7 cellular contexts compared by ENCODE assay signal in the genomic region with DNA sequence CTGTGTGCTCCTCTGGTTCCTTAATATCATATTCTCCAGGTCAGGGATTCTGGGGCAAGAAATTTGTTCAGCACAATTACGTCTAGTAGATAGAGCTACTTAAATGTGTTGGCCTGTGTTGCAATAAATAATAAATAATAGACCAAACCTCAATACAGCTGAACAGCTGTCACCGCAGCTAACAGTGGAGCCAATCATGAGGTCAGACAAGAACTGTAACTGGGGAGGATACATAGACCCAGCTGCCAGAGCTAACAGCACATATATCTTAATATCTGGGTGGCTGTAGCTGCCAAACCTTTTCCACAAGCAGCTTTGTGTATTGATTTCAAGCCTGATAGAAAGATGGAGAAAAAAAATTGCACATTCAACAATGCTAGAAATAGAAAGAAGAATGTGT.
"Had no signal": no experiment of that assay in that cellular context is flagged by ENCODE, and none has a peak within 500 bp of the region (broad histone marks: within the 10 kb centered on the region; RNA-seq: fewer than 3 reads in every experiment).

No MANE protein-coding gene starts in this region.

- ATAC-seq: GM23338, HepG2 had no signal

- H3K27ac ChIP-seq: HL-60, KMS-11 had no signal

- DNase-seq: H9, HCEC 1CT, KBM-7 had no signal

- H3K4me3 ChIP-seq: GM23338 had no signal
